10 cellular contexts compared by ENCODE assay signal in the genomic region with DNA sequence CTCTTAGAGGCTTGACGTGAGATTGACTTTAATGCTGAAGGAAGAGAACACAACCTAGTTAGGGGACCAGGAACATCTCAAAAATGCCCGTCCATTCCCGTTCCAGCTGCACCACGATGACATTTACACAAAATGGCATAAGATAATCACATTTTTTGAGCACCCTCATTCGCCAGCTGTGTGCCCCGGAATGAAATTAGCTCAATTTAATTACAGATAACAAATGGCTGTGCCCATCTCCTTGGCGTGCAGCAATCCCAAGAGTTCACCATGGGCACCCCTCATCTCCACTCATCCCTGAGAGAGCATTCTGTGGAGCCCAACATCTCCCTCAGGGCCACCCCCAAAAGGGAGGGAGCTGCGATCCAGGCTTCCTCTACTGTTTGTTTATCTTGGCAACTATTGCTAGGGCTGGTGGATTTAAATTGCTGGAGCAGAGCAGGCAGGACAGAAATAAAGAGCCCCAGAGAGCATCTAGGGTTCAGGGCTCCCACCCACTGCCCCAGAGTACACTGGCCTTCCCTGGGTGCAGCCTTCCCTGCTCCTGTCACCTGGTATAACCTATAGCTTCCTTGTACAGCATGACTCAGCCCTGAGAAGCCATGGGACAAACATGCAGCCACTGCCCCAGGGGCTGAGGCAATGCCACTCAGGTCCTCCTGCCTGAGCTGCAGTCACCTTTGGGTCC.
DNase-seq lines count a peak whose midpoint lies in the region; ATAC-seq and TF ChIP-seq lines count a peak whose summit lies in the region.
"Had no signal": no experiment of that assay in that cellular context is flagged by ENCODE, and none has a peak within 500 bp of the region (broad histone marks: within the 10 kb centered on the region; RNA-seq: fewer than 3 reads in every experiment).

No MANE protein-coding gene starts in this region.

- H3K27ac ChIP-seq in breast epithelium, result peak overlapping the region in 1 of 2 donors; percentile 38
- no peak overlapping the region for H3K27ac ChIP-seq in brain microvascular endothelial cell
- H3K27ac ChIP-seq in upper lobe of right lung, result peak overlapping the region; percentile 47
- peak overlapping the region in 2 of 4 donors; percentile 42 to 50 for H3K27ac ChIP-seq in tibial nerve

- WGBS in tibial nerve, 2 donors, result 52 to 69% methylated on average over 8 of the region's 8 CpGs

- in situ Hi-C loops in brain microvascular endothelial cell (cut with HindIII; ENCODE audit: low pct_ligation_motif_present, low sequenced_read_pairs), result no loop called here

- H3K36me3 ChIP-seq in breast epithelium (no peaks in the 10 kb centered on the region), brain microvascular endothelial cell (replicated peaks) (no peaks in the 10 kb centered on the region), upper lobe of right lung (no peaks in the 10 kb centered on the region), tibial nerve (no peaks in the 10 kb centered on the region)

- BruUV-seq in MCF 10A (replicated peaks; lab: Mats Ljungman, UMichigan), result no TSS peak

- TF ChIP-seq POLR2A in breast epithelium (IDR thresholded peaks at IDR 0.05), result no peak
- no peak for TF ChIP-seq POLR2A in tibial nerve (IDR thresholded peaks at IDR 0.05)

- TF ChIP-seq CTCF in MCF 10A (IDR thresholded peaks at IDR 0.05; ENCODE audit: unreplicated experiment), result no peak
- TF ChIP-seq CTCF in breast epithelium (IDR thresholded peaks at IDR 0.05), result no peak
- TF ChIP-seq CTCF in brain microvascular endothelial cell (IDR thresholded peaks at IDR 0.05; ENCODE audit: low read depth, low read length, missing control alignments), result no peak
- TF ChIP-seq CTCF in upper lobe of right lung (IDR thresholded peaks at IDR 0.05), result no peak
- TF ChIP-seq CTCF in tibial nerve (IDR thresholded peaks at IDR 0.05), result no peak

- POLR2A ChIA-PET in MCF 10A (lab: Yijun Ruan, JAX), result no interaction called here

- H3K4me3 ChIP-seq in breast epithelium (no peak overlapping the region), brain microvascular endothelial cell (ENCODE audit: low read depth, low read length) (no peak overlapping the region), upper lobe of right lung (no peak overlapping the region), tibial nerve (no peak overlapping the region)

- DNase-seq in MCF 10A (ENCODE audit: unreplicated experiment) (peak; percentile 39), breast epithelium (ENCODE audit: low spot score in 2 of 2) (no peak), brain microvascular endothelial cell (peak; percentile 23), left kidney (ENCODE audit: low read depth, low spot score) (peak; percentile 78), upper lobe of right lung (no peak), HK-2 (ENCODE audit: unreplicated experiment) (no peak), tibial nerve (ENCODE audit: low spot score in 2 of 2) (no peak), NCI-H2196 (lab: John Stamatoyannopoulos, UW; ENCODE audit: unreplicated experiment) (no peak)
- DNase-seq: activated B cell treated with CpG ODN at 0.5 μM for 24 hours, amniotic stem cell had no signal

- no peak overlapping the region for H3K27ac Mint-ChIP-seq in MCF 10A (ENCODE audit: low read depth, unreplicated experiment)
- H3K27ac Mint-ChIP-seq: activated B cell treated with CpG ODN at 0.5 μM for 24 hours had no signal

- CTCF ChIA-PET in MCF 10A (lab: Yijun Ruan, JAX), result interaction anchor here (0.6 kb wide), 1 partner anchor 1204 kb away, joined by 3 read pairs; no protein-coding TSS in a partner anchor

- peaks cover 0 to 4% of the 10 kb centered on the region in 2 donors for H3K9me3 ChIP-seq in breast epithelium
- H3K9me3 ChIP-seq in upper lobe of right lung, result no peaks in the 10 kb centered on the region
- H3K9me3 ChIP-seq in tibial nerve, result peaks cover 0 to 10% (median 0%) of the 10 kb centered on the region in 4 donors

- H3K27me3 ChIP-seq in breast epithelium (no peaks in the 10 kb centered on the region), brain microvascular endothelial cell (replicated peaks) (no peaks in the 10 kb centered on the region), upper lobe of right lung (no peaks in the 10 kb centered on the region), tibial nerve (no peaks in the 10 kb centered on the region)

- no peak for TF ChIP-seq EP300 in tibial nerve (IDR thresholded peaks at IDR 0.05)

- H3K9me3 Mint-ChIP-seq in MCF 10A (ENCODE audit: unreplicated experiment), result no peaks in the 10 kb centered on the region

- ATAC-seq in upper lobe of right lung, result peak; percentile 40

- H3K4me1 ChIP-seq in breast epithelium (no peaks in the 10 kb centered on the region), upper lobe of right lung (peaks cover 17% of the 10 kb centered on the region), tibial nerve (peaks cover 0 to 31% (median 10%) of the 10 kb centered on the region in 4 donors)

- no peaks in the 10 kb centered on the region for H3K36me3 Mint-ChIP-seq in MCF 10A (ENCODE audit: insufficient read depth, unreplicated experiment)

- intact Hi-C loops in MCF 10A (cut with micrococcal nuclease), result no loop called here
- intact Hi-C loops in breast epithelium (cut with DNase I; ENCODE audit: low total_unique reads), result no loop called here
- intact Hi-C loops in upper lobe of right lung (cut with DNase I), result no loop called here

- no peak overlapping the region for H3K4me3 Mint-ChIP-seq in MCF 10A (ENCODE audit: unreplicated experiment)
- H3K4me3 Mint-ChIP-seq: activated B cell treated with CpG ODN at 0.5 μM for 24 hours had no signal

- H3K27me3 Mint-ChIP-seq in MCF 10A (ENCODE audit: insufficient read depth, unreplicated experiment), result no peaks in the 10 kb centered on the region

- H3K4me1 Mint-ChIP-seq in MCF 10A (ENCODE audit: insufficient read depth, unreplicated experiment), result no peaks in the 10 kb centered on the region

Comparison
In these comparisons a context has a peak if more than half of its experiments do, and no peak if none do; other contexts are left out.
1. DNase-seq: peak in MCF 10A (single experiment), brain microvascular endothelial cell (single experiment) and left kidney (single experiment); none in breast epithelium (0 of 2), upper lobe of right lung (single experiment), HK-2 (single experiment), tibial nerve (0 of 2) and NCI-H2196 (single experiment).